In genomic region chr19:34960940-34961679, GRCh38 we compare ENCODE assay signal across 1 cellular context.
TF ChIP-seq lines count a peak whose summit lies in the region.

No MANE protein-coding gene starts in this region.

TF ChIP-seq in endothelial cell of umbilical vein, 7 proteins besides CTCF, POLR2A, EP300 and RAD21:
- no peak for TF ChIP-seq POLR2AphosphoS5 (IDR thresholded peaks at IDR 0.05; ENCODE audit: insufficient read depth, low read depth, low read length)
- no peak for TF ChIP-seq JUN (IDR thresholded peaks at IDR 0.05; ENCODE audit: borderline replicate concordance, insufficient read depth, insufficient read length, low read depth)
- TF ChIP-seq FOS (IDR thresholded peaks at IDR 0.05; ENCODE audit: borderline replicate concordance, insufficient read depth, low read length): no peak
- TF ChIP-seq MYC (IDR thresholded peaks at IDR 0.05; ENCODE audit: low read depth, low read length): no peak
- TF ChIP-seq, protein P1, sequence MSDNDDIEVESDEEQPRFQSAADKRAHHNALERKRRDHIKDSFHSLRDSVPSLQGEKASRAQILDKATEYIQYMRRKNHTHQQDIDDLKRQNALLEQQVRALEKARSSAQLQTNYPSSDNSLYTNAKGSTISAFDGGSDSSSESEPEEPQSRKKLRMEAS (IDR thresholded peaks at IDR 0.05; ENCODE audit: insufficient read depth, insufficient read length): no peak
- no peak for TF ChIP-seq GATA2 (IDR thresholded peaks at IDR 0.05; ENCODE audit: insufficient read depth, insufficient read length, low read depth, low read length)
- no peak for TF ChIP-seq EZH2 (IDR thresholded peaks at IDR 0.05; ENCODE audit: borderline replicate concordance, low read depth, low read length, severe bottlenecking)
